In the genomic region with DNA sequence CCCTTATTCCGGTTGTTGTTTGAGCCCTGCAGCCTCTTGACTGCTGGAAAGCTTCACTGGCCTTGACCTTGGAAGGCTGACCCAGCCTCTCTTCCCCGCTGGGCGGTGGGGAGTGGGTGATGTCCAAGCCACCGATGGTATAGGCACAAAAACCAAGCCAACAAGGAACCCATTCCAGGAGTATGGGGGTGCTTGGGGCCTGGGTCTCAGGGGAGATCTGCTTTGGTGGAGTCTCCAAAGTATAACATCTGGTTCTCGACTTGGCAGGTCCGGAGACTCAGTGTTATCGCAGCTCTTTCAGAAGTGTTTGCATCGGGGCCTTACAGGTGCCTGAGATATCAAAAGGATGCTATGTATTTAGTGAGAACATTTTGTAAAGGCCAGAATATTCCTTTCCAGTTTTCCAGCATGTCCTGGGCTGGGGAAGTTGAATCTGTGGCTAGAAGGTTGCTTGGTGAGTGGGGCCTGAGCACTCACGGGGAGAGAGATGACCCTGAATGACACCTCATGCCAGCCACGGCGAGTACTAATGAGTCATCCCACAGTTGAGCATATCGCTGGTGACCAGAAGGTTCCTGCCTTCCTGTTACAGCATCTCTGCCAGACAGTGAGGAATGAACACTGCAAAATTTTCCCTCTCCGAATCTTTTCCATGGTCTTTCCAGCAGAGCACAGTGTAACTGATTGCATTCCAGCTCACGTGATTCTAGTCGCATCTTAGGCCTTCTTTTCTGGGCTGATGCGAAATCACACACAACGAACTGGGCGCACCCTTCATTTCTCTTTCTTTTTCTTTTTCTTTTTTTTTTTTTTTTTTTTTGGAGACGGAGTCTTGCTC, we compare ENCODE assay signal across 8 cellular contexts.
DNase-seq lines count a peak whose midpoint lies in the region; ATAC-seq, FAIRE-seq and TF ChIP-seq lines count a peak whose summit lies in the region.
"Had no signal": no experiment of that assay in that cellular context is flagged by ENCODE, and none has a peak within 500 bp of the region (broad histone marks: within the 10 kb centered on the region; RNA-seq: fewer than 3 reads in every experiment).

No MANE protein-coding gene starts in this region.

- peak; percentile 54 for ATAC-seq in esophagus mucosa
- no peak for ATAC-seq in HG02798 (IDR thresholded peaks at IDR 0.05; ENCODE audit: poor library complexity, unreplicated experiment)
- ATAC-seq in GM18520 (IDR thresholded peaks at IDR 0.05; ENCODE audit: unreplicated experiment): no peak

- no peaks in the 10 kb centered on the region for H3K9me3 ChIP-seq in PC-9 (ENCODE audit: insufficient read depth, low read depth)

- no peaks in the 10 kb centered on the region for H4K20me1 ChIP-seq in PC-9 (ENCODE audit: insufficient read depth)

- H2AFZ ChIP-seq in PC-9: no peak overlapping the region

- H3K4me1 ChIP-seq in PC-9 (replicated peaks; ENCODE audit: insufficient read depth): peaks cover 7% of the 10 kb centered on the region

- CTCF ChIA-PET in PC-9 (lab: Charles Lee): no interaction called here

- POLR2A ChIA-PET in PC-9 (lab: Charles Lee; ENCODE audit: unreplicated experiment): no interaction called here

- peak; percentile 21 for FAIRE-seq in GM19239 (lab: Jason Lieb, UNC)

- H3K27me3 ChIP-seq in PC-9 (ENCODE audit: insufficient read depth, low read depth): no peaks in the 10 kb centered on the region

- intact Hi-C loops in PC-9 (cut with micrococcal nuclease; ENCODE audit: unreplicated experiment): no loop called here

- peak overlapping the region; percentile 8; the same call in 1 of the 2 replicates for H3K4me2 ChIP-seq in PC-9

- DNase-seq in GM19239 (ENCODE audit: insufficient read length, low spot score): no peak
- peak; percentile 26 to 67 for DNase-seq in PC-9
- DNase-seq in renal cortical epithelial cell (ENCODE audit: low read depth): peak; percentile 84
- DNase-seq in NCI-H1417 (lab: John Stamatoyannopoulos, UW): no peak
- DNase-seq: stimulated activated CD4-positive, alpha-beta T cell treated with anti-CD3 and anti-CD28 coated beads, Interleukin-2, amount 100 ng/mL, for 48 hours had no signal

- H3K79me2 ChIP-seq in PC-9 (ENCODE audit: low read depth): no peaks in the 10 kb centered on the region

- H3K36me3 ChIP-seq in PC-9 (ENCODE audit: low read depth): no peaks in the 10 kb centered on the region

- TF ChIP-seq CTCF in PC-9 (conservative IDR thresholded peaks at IDR 0.05): no peak

- no peaks in the 10 kb centered on the region for H3F3A ChIP-seq in PC-9 (ENCODE audit: insufficient read depth, low read depth)

- BruUV-seq in PC-9 (replicated peaks; lab: Mats Ljungman, UMichigan): no TSS peak

- H3K9me2 ChIP-seq in PC-9 (ENCODE audit: insufficient read depth): no peaks in the 10 kb centered on the region

- H3K27ac ChIP-seq in PC-9: no peak overlapping the region

- H3K4me3 ChIP-seq in PC-9: no peak overlapping the region

Comparison
In these comparisons a context has a peak if more than half of its experiments do, and no peak if none do; other contexts are left out.
1. DNase-seq: peak in PC-9 (2 of 2) and renal cortical epithelial cell (single experiment); none in GM19239 (single experiment) and NCI-H1417 (0 of 3).